In the genomic region with DNA sequence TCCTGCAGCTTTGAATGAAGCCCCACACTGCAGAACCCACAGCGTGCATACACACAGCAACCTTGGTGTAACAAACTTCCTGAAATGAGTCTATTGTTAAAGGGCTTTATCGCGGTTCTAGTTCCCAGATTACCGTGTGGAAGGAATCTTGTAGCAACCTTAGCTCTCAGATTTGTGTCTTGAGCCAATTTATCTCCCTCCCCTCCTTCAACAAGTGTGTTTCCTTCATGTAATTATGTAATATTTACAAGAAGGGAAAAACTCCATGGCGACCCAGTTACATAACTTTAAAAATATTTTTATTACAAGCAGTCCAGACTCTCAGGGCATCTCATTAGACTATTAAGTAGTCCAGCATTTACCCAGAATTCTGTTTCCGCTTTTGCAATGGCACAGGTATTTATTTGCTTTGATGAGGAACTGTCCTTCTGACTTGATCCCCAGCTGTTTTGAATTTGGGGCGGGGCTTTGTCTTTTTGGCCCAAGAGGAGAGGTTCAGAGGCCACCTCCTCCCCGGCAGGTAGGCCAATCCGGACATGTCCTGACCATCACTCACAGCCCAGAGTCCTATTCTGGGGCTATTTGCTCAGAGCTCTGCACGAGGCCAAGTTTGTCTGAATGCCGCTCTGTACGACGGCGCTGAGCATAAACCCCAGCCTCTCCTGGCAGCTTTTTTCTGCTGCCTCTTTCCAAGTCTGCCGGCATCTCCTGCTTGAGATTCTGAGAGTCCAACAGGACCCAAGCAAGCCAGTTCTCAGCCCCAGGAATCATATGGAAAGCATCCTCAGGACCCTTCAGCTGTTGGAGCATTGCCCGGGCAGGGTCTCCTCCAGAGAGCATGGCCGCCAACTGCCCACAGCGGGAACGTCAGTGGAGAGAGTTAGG, we compare ENCODE assay signal across 12 cellular contexts. TPM values are rescaled to one million over a fixed set of nuclear protein-coding genes. Genes with fewer than 3 reads are reported as not detected.
A peak's percentile ranks its signal among the peaks of the same experiment; 100 is the strongest.
DNase-seq lines count a peak whose midpoint lies in the region; ATAC-seq and TF ChIP-seq lines count a peak whose summit lies in the region.
"Had no signal": no experiment of that assay in that cellular context is flagged by ENCODE, and none has a peak within 500 bp of the region (broad histone marks: within the 10 kb centered on the region; RNA-seq: fewer than 3 reads in every experiment).

No MANE protein-coding gene starts in this region.

- WGBS in esophagus squamous epithelium, 2 donors = 29 to 37% methylated on average over 15 to 19 of the region's 19 CpGs

- H3K4me1 ChIP-seq in esophagus squamous epithelium (peaks cover 7 to 50% (median 21%) of the 10 kb centered on the region in 3 donors), muscle layer of colon (ENCODE audit: insufficient read depth, low read length) (peaks cover 22% of the 10 kb centered on the region), vagina (peaks cover 10% of the 10 kb centered on the region)

- H3K27me3 ChIP-seq in esophagus squamous epithelium = no peaks in the 10 kb centered on the region
- H3K27me3 ChIP-seq in muscle layer of colon (ENCODE audit: control insufficient read depth in 1 of 2, insufficient read depth in 2 of 2, low read length in 2 of 2) = no peaks in the 10 kb centered on the region
- no peaks in the 10 kb centered on the region for H3K27me3 ChIP-seq in vagina
- H3K27me3 ChIP-seq: tibial nerve had no signal

- peak; percentile 78 for ATAC-seq in Right ventricle myocardium inferior
- no peak for ATAC-seq in GM18858 (IDR thresholded peaks at IDR 0.05; ENCODE audit: unreplicated experiment)
- ATAC-seq in HG03520 (IDR thresholded peaks at IDR 0.05; ENCODE audit: unreplicated experiment) = no peak
- ATAC-seq: activated CD4-positive, alpha-beta T cell treated with anti-CD3 and anti-CD28 coated beads for 36 hours had no signal

- H3K9me3 ChIP-seq in esophagus squamous epithelium (no peaks in the 10 kb centered on the region), muscle layer of colon (ENCODE audit: low read length) (no peaks in the 10 kb centered on the region), vagina (no peaks in the 10 kb centered on the region)
- H3K9me3 ChIP-seq: HAP-1, tibial nerve had no signal

- H3K9ac ChIP-seq in muscle layer of colon (ENCODE audit: low read length) = no peak overlapping the region

- peak overlapping the region; percentile 67 to 81 (median 78) for H3K27ac ChIP-seq in esophagus squamous epithelium
- H3K27ac ChIP-seq in muscle layer of colon (ENCODE audit: low read depth, low read length) = peak overlapping the region; percentile 67
- H3K27ac ChIP-seq in vagina = peak overlapping the region; percentile 68

- TF ChIP-seq CTCF in esophagus squamous epithelium (IDR thresholded peaks at IDR 0.05) (no peak), vagina (IDR thresholded peaks at IDR 0.05) (no peak)

- DNase-seq in Right ventricle myocardium inferior (ENCODE audit: missing footprints) (peak; percentile 57), cardiac septum (ENCODE audit: low spot score) (no peak), esophagus squamous epithelium (lab: John Stamatoyannopoulos, UW) (no peak), vagina (ENCODE audit: extremely low spot score in 2 of 2) (peak in 1 of 2 donors; percentile 95), NCI-H774 (lab: John Stamatoyannopoulos, UW) (no peak)
- DNase-seq: activated CD4-positive, alpha-beta T cell treated with anti-CD3 and anti-CD28 coated beads for 36 hours; NCI-H82 had no signal

- no peak overlapping the region for H3K4me3 ChIP-seq in esophagus squamous epithelium
- H3K4me3 ChIP-seq in muscle layer of colon (ENCODE audit: low read depth in 1 of 2, low read length in 2 of 2) = peak overlapping the region in 1 of 2 donors; percentile 21
- H3K4me3 ChIP-seq in vagina = no peak overlapping the region
- H3K4me3 ChIP-seq: HAP-1, tibial nerve had no signal

- H3K36me3 ChIP-seq in esophagus squamous epithelium = peaks cover 0 to 62% (median 0%) of the 10 kb centered on the region in 3 donors
- peaks cover 20% of the 10 kb centered on the region for H3K36me3 ChIP-seq in muscle layer of colon (ENCODE audit: insufficient read depth, low read length)
- no peaks in the 10 kb centered on the region for H3K36me3 ChIP-seq in vagina

- TF ChIP-seq POLR2A in esophagus squamous epithelium (IDR thresholded peaks at IDR 0.05) (no peak), vagina (IDR thresholded peaks at IDR 0.05) (no peak)

- intact Hi-C loops in Right ventricle myocardium inferior (cut with DNase I) (loop anchor here (5.0 kb wide), 1 partner anchor 67 kb away; no protein-coding TSS in a partner anchor), cardiac septum (cut with DNase I) (no loop called here), esophagus squamous epithelium (cut with DNase I) (no loop called here), vagina (cut with DNase I) (loop anchor here (10.0 kb wide), 2 partner anchors 55 to 125 kb away; no protein-coding TSS in a partner anchor)

RNA-seq across cellular contexts. Expression of gene CLEC16A, which starts 35.6 kb away (rescaled TPM):
- total RNA-seq in Right ventricle myocardium inferior (23.0 TPM), cardiac septum (28.4 TPM), esophagus squamous epithelium (10 to 100 TPM; 20.3 to 25.7 (median 25.1) TPM), vagina (21.6 TPM)

RNA-seq across cellular contexts. Expression of gene DEXI, which starts 37.7 kb away (rescaled TPM):
- total RNA-seq in Right ventricle myocardium inferior (121 TPM), cardiac septum (68.1 TPM), esophagus squamous epithelium (10 to 100 TPM; 22.6 to 60.1 (median 28.4) TPM), vagina (67.5 TPM)

Comparison
In these comparisons a context has a peak if more than half of its experiments do, and no peak if none do; other contexts are left out.
1. intact Hi-C loops: an anchor here in Right ventricle myocardium inferior (5.0 kb wide) and vagina (10.0 kb wide); none called in cardiac septum and esophagus squamous epithelium.